In genomic region chr1:202831906-202832305, GRCh38 we compare ENCODE assay signal across 1 cellular context.
TF ChIP-seq lines count a peak whose summit lies in the region.

No MANE protein-coding gene starts in this region.

TF ChIP-seq in HepG2, 621 proteins besides CTCF, POLR2A, EP300 and RAD21:
- TF ChIP-seq, protein P1, sequence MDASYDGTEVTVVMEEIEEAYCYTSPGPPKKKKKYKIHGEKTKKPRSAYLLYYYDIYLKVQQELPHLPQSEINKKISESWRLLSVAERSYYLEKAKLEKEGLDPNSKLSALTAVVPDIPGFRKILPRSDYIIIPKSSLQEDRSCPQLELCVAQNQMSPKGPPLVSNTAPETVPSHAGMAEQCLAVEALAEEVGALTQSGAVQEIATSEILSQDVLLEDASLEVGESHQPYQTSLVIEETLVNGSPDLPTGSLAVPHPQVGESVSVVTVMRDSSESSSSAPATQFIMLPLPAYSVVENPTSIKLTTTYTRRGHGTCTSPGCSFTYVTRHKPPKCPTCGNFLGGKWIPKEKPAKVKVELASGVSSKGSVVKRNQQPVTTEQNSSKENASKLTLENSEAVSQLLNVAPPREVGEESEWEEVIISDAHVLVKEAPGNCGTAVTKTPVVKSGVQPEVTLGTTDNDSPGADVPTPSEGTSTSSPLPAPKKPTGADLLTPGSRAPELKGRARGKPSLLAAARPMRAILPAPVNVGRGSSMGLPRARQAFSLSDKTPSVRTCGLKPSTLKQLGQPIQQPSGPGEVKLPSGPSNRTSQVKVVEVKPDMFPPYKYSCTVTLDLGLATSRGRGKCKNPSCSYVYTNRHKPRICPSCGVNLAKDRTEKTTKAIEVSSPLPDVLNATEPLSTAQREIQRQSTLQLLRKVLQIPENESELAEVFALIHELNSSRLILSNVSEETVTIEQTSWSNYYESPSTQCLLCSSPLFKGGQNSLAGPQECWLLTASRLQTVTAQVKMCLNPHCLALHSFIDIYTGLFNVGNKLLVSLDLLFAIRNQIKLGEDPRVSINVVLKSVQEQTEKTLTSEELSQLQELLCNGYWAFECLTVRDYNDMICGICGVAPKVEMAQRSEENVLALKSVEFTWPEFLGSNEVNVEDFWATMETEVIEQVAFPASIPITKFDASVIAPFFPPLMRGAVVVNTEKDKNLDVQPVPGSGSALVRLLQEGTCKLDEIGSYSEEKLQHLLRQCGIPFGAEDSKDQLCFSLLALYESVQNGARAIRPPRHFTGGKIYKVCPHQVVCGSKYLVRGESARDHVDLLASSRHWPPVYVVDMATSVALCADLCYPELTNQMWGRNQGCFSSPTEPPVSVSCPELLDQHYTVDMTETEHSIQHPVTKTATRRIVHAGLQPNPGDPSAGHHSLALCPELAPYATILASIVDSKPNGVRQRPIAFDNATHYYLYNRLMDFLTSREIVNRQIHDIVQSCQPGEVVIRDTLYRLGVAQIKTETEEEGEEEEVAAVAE (CRISPR knock-in tag; IDR thresholded peaks at IDR 0.05; ENCODE audit: borderline replicate concordance) = no peak
- TF ChIP-seq ZBTB34 (CRISPR knock-in tag; IDR thresholded peaks at IDR 0.05) = no peak
- TF ChIP-seq RELA (CRISPR knock-in tag; IDR thresholded peaks at IDR 0.05) = no peak
- no peak for TF ChIP-seq REXO4 (CRISPR knock-in tag; IDR thresholded peaks at IDR 0.05; ENCODE audit: borderline replicate concordance)
- no peak for TF ChIP-seq PAF1 (CRISPR knock-in tag; IDR thresholded peaks at IDR 0.05)
- TF ChIP-seq FIP1L1 (IDR thresholded peaks at IDR 0.05; ENCODE audit: borderline replicate concordance, insufficient read depth, low read depth, low read length) = no peak
- no peak for TF ChIP-seq MAFG (CRISPR knock-in tag; IDR thresholded peaks at IDR 0.05)
- TF ChIP-seq, protein P2, sequence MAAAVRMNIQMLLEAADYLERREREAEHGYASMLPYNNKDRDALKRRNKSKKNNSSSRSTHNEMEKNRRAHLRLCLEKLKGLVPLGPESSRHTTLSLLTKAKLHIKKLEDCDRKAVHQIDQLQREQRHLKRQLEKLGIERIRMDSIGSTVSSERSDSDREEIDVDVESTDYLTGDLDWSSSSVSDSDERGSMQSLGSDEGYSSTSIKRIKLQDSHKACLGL (CRISPR knock-in tag; IDR thresholded peaks at IDR 0.05) = no peak
- no peak for TF ChIP-seq ZNF639 (CRISPR knock-in tag; conservative IDR thresholded peaks at IDR 0.05)
- TF ChIP-seq, protein P3, sequence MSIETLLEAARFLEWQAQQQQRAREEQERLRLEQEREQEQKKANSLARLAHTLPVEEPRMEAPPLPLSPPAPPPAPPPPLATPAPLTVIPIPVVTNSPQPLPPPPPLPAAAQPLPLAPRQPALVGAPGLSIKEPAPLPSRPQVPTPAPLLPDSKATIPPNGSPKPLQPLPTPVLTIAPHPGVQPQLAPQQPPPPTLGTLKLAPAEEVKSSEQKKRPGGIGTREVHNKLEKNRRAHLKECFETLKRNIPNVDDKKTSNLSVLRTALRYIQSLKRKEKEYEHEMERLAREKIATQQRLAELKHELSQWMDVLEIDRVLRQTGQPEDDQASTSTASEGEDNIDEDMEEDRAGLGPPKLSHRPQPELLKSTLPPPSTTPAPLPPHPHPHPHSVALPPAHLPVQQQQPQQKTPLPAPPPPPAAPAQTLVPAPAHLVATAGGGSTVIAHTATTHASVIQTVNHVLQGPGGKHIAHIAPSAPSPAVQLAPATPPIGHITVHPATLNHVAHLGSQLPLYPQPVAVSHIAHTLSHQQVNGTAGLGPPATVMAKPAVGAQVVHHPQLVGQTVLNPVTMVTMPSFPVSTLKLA (IDR thresholded peaks at IDR 0.05) = no peak
- no peak for TF ChIP-seq NFIB (CRISPR knock-in tag; IDR thresholded peaks at IDR 0.05; ENCODE audit: borderline replicate concordance)
- TF ChIP-seq SOX5 (CRISPR knock-in tag; IDR thresholded peaks at IDR 0.05; ENCODE audit: borderline replicate concordance) = no peak
- TF ChIP-seq ZKSCAN8 (CRISPR knock-in tag; IDR thresholded peaks at IDR 0.05; ENCODE audit: borderline replicate concordance) = no peak
- no peak for TF ChIP-seq ZBTB21 (CRISPR knock-in tag; IDR thresholded peaks at IDR 0.05)
- TF ChIP-seq SRF (IDR thresholded peaks at IDR 0.05; ENCODE audit: low read depth, low read length) = no peak
- TF ChIP-seq SMARCC2 (IDR thresholded peaks at IDR 0.05) = no peak
